Comparison of ENCODE assay signal across 8 cellular contexts in genomic region chr17:880074-880870, GRCh38.
A peak's percentile ranks its signal among the peaks of the same experiment; 100 is the strongest.
DNase-seq lines count a peak whose midpoint lies in the region; ATAC-seq and TF ChIP-seq lines count a peak whose summit lies in the region.

No MANE protein-coding gene starts in this region.

- TF ChIP-seq CTCF in HFFc6 (IDR thresholded peaks at IDR 0.05) (no peak), mammary epithelial cell (conservative IDR thresholded peaks at IDR 0.05 in 1 of 2, IDR thresholded peaks at IDR 0.05 in 1 of 2; ENCODE audit: extremely low read depth in 1 of 2, insufficient read depth in 1 of 2, low read depth in 1 of 2, low read length in 2 of 2) (no peak)

- H3K27me3 ChIP-seq in mammary epithelial cell (ENCODE audit: insufficient read depth, low read length) = no peaks in the 10 kb centered on the region
- no peaks in the 10 kb centered on the region for H3K27me3 ChIP-seq in right cardiac atrium (ENCODE audit: control insufficient read depth, insufficient read depth)

- H4K20me1 ChIP-seq in mammary epithelial cell (ENCODE audit: insufficient read depth, low read length) = no peaks in the 10 kb centered on the region

- CTCF ChIA-PET in mammary epithelial cell (lab: Charles Lee; ENCODE audit: low non-redundant PET) = interaction anchor here (0.7 to 1.1 kb wide), 2 partner anchors 101 to 158 kb away, joined by 3 to 14 read pairs; no protein-coding TSS in a partner anchor

- peak; percentile 26 for DNase-seq in HFFc6
- no peak for DNase-seq in mammary epithelial cell
- DNase-seq in right cardiac atrium = peak; percentile 44 to 69 (median 66)
- no peak for DNase-seq in activated CD4-positive, alpha-beta T cell treated with anti-CD3 and anti-CD28 coated beads for 1 hour
- no peak for DNase-seq in immature natural killer cell

- WGBS in mammary epithelial cell (ENCODE audit: low coverage, missing lambda C conversion rate) = 33% methylated on average over 14 of the region's 14 CpGs
- WGBS in right cardiac atrium = 29% methylated on average over 14 of the region's 14 CpGs

- H3K9me3 ChIP-seq in mammary epithelial cell (replicated peaks; ENCODE audit: insufficient read depth, low read length) = no peaks in the 10 kb centered on the region
- H3K9me3 ChIP-seq in right cardiac atrium (ENCODE audit: control insufficient read depth, low read length) = no peaks in the 10 kb centered on the region

- no peak overlapping the region for H2AFZ ChIP-seq in mammary epithelial cell (ENCODE audit: low read depth, low read length)

- peaks cover 59% of the 10 kb centered on the region for H3K4me1 Mint-ChIP-seq in HFFc6 (ENCODE audit: low read depth)
- H3K4me1 Mint-ChIP-seq in immature natural killer cell = peaks cover 5 to 10% of the 10 kb centered on the region in 2 donors

- peak overlapping the region; percentile 72 for H3K27ac ChIP-seq in mammary epithelial cell (ENCODE audit: insufficient read depth, low read depth, low read length)
- peak overlapping the region; percentile 86 for H3K27ac ChIP-seq in right cardiac atrium (ENCODE audit: low read length)
- H3K27ac ChIP-seq in skin epidermis = peak overlapping the region in 17 of 21 experiments; percentile 32 to 76 (median 61)

- dilution Hi-C loops in mammary epithelial cell (cut with HindIII; ENCODE audit: low sequenced_read_pairs) = no loop called here

- in situ Hi-C loops in mammary epithelial cell (cut with MboI; ENCODE audit: low sequenced_read_pairs in 2 of 2) = no loop called here

- no peaks in the 10 kb centered on the region for H3K36me3 ChIP-seq in mammary epithelial cell (ENCODE audit: insufficient read depth, low read length)

- ATAC-seq in right cardiac atrium = peak; percentile 47 to 79
- no peak for ATAC-seq in GM19324 (IDR thresholded peaks at IDR 0.05; ENCODE audit: low FRiP score, unreplicated experiment)
- ATAC-seq in HG03196 (IDR thresholded peaks at IDR 0.05; ENCODE audit: unreplicated experiment) = no peak

- peak overlapping the region; percentile 66 for H3K4me2 ChIP-seq in mammary epithelial cell (ENCODE audit: insufficient read depth, low read depth, low read length)

- H3K27ac Mint-ChIP-seq in HFFc6 (peak overlapping the region; percentile 89), immature natural killer cell (no peak overlapping the region)

- H3K36me3 Mint-ChIP-seq in HFFc6 (ENCODE audit: low read depth) = peaks cover 31% of the 10 kb centered on the region
- H3K36me3 Mint-ChIP-seq in immature natural killer cell = no peaks in the 10 kb centered on the region

- BruUV-seq in mammary epithelial cell (replicated peaks; lab: Mats Ljungman, UMichigan) = TSS peak; percentile 58

- H3K4me3 ChIP-seq in mammary epithelial cell (replicated peaks in 1 of 3; ENCODE audit: insufficient read depth in 1 of 3, low read depth in 2 of 3, low read length in 3 of 3) (no peak overlapping the region), right cardiac atrium (ENCODE audit: low read length) (no peak overlapping the region), skin epidermis (no peak overlapping the region)

- peaks cover 86% of the 10 kb centered on the region for H3K79me2 ChIP-seq in mammary epithelial cell (ENCODE audit: insufficient read depth, low read length)

- H3K4me3 Mint-ChIP-seq in HFFc6 (peak overlapping the region; percentile 68), immature natural killer cell (no peak overlapping the region)

- H3K4me1 ChIP-seq in mammary epithelial cell (ENCODE audit: insufficient read depth, low read length) (peaks cover 25% of the 10 kb centered on the region), right cardiac atrium (ENCODE audit: control insufficient read depth, insufficient read depth, low read length) (peaks cover 18% of the 10 kb centered on the region)

- intact Hi-C loops in mammary epithelial cell (cut with micrococcal nuclease) = no loop called here
- intact Hi-C loops in right cardiac atrium (cut with DNase I) = loop anchor here in 2 of 4 donors (2.0 to 5.0 kb wide), 2 partner anchors 97 to 101 kb away; partner anchors contain the start of gene NXN (in 1 of the 2)

- H3K9ac ChIP-seq in mammary epithelial cell (ENCODE audit: insufficient read depth, low read length) = peak overlapping the region; percentile 62

- H3K9me3 Mint-ChIP-seq in HFFc6 (no peaks in the 10 kb centered on the region), immature natural killer cell (no peaks in the 10 kb centered on the region)

- H3K27me3 Mint-ChIP-seq in HFFc6 (ENCODE audit: insufficient read depth) (no peaks in the 10 kb centered on the region; the same call in none of the 2 replicates), immature natural killer cell (ENCODE audit: low read depth in 3 of 3) (peaks cover 6 to 15% (median 9%) of the 10 kb centered on the region in 3 donors)

Comparison
In these comparisons a context has a peak if more than half of its experiments do, and no peak if none do; other contexts are left out.
1. DNase-seq: peak in HFFc6 (single experiment) and right cardiac atrium (3 of 3); none in mammary epithelial cell (single experiment), activated CD4-positive, alpha-beta T cell treated with anti-CD3 and anti-CD28 coated beads for 1 hour (single experiment) and immature natural killer cell (0 of 3).
2. ATAC-seq: peak in right cardiac atrium (2 of 2); none in GM19324 (single experiment) and HG03196 (single experiment).
3. Peak in every context shown above with its lines, with median percentiles within 50 percentile points of each other: H3K27ac ChIP-seq.